In genomic region chr6:83371428-83371827, GRCh38 we compare ENCODE assay signal across 23 cellular contexts. TPM values are rescaled to one million over a fixed set of nuclear protein-coding genes. Genes with fewer than 3 reads are reported as not detected.
DNase-seq lines count a peak whose midpoint lies in the region; ATAC-seq and TF ChIP-seq lines count a peak whose summit lies in the region.
"Had no signal": no experiment of that assay in that cellular context is flagged by ENCODE, and none has a peak within 500 bp of the region (broad histone marks: within the 10 kb centered on the region; RNA-seq: fewer than 3 reads in every experiment).

No MANE protein-coding gene starts in this region.

- TF ChIP-seq CTCF in fibroblast of mammary gland (conservative IDR thresholded peaks at IDR 0.05; ENCODE audit: control insufficient read depth, insufficient read depth, low read depth, low read length) (no peak), nephron (IDR thresholded peaks at IDR 0.05; ENCODE audit: unreplicated experiment in 3 of 3) (no peak)

- H3K4me3 ChIP-seq in fibroblast of mammary gland (ENCODE audit: control insufficient read depth, low read depth, low read length), result no peak overlapping the region
- H3K4me3 ChIP-seq: testis had no signal

- no peaks in the 10 kb centered on the region for H3K36me3 Mint-ChIP-seq in nephron (ENCODE audit: low read depth)
- H3K36me3 Mint-ChIP-seq: stimulated activated effector memory CD8-positive, alpha-beta T cell treated with anti-CD3 and anti-CD28 coated beads, Interleukin-12 subunit alpha, Interleukin-12 subunit beta, amount 100 ng/mL, for 72 hours; T-cell had no signal

- peak overlapping the region in 2 of 3 experiments; percentile 63 to 93 for H3K27ac Mint-ChIP-seq in nephron
- H3K27ac Mint-ChIP-seq: activated naive CD8-positive, alpha-beta T cell treated with anti-CD3 and anti-CD28 coated beads, Interleukin-2, amount 50 U/mL, for 24 hours; activated T-helper 17 cell treated with anti-CD3 and anti-CD28 coated beads, Interleukin-2, amount 50 U/mL, for 72 hours; endodermal cell; stimulated activated effector memory CD8-positive, alpha-beta T cell treated with anti-CD3 and anti-CD28 coated beads, Interleukin-12 subunit alpha, Interleukin-12 subunit beta, amount 100 ng/mL, for 72 hours; T-cell had no signal

- DNase-seq in AG20443 (ENCODE audit: low spot score) (peak; percentile 18), amniotic stem cell (lab: John Stamatoyannopoulos, UW) (peak; percentile 42), fibroblast of mammary gland (ENCODE audit: low read depth) (peak; percentile 44), HT-29 (ENCODE audit: low spot score) (no peak), iPS-NIHi7 (ENCODE audit: extremely low spot score) (no peak)
- DNase-seq in effector CD4-positive, alpha-beta T cell, result no peak
- DNase-seq: activated CD4-positive, alpha-beta T cell treated with anti-CD3 and anti-CD28 coated beads for 4 hours; activated naive CD8-positive, alpha-beta T cell treated with anti-CD3 and anti-CD28 coated beads, Interleukin-2, amount 50 U/mL, for 24 hours; central memory CD4-positive, alpha-beta T cell; DMS79 treated with DMSO at 0.1 percent for 48 hours; endodermal cell; NCI-H1105 treated with DMSO at 0.1 percent for 48 hours; NCI-H748 treated with DMSO at 0.1 percent for 48 hours; right cardiac atrium; Right ventricle myocardium superior; T-cell; testis had no signal

- ATAC-seq in HG02571 (IDR thresholded peaks at IDR 0.05; ENCODE audit: unreplicated experiment), result no peak
- ATAC-seq: activated naive CD8-positive, alpha-beta T cell treated with anti-CD3 and anti-CD28 coated beads, Interleukin-2, amount 50 U/mL, for 24 hours; activated T-helper 17 cell treated with anti-CD3 and anti-CD28 coated beads, Interleukin-2, amount 50 U/mL, for 72 hours; left lobe of liver; right cardiac atrium; stimulated activated effector memory CD8-positive, alpha-beta T cell treated with anti-CD3 and anti-CD28 coated beads, Interleukin-12 subunit alpha, Interleukin-12 subunit beta, amount 100 ng/mL, for 72 hours; T-cell had no signal

- no peak overlapping the region for H3K4me3 Mint-ChIP-seq in nephron
- H3K4me3 Mint-ChIP-seq: activated naive CD8-positive, alpha-beta T cell treated with anti-CD3 and anti-CD28 coated beads, Interleukin-2, amount 50 U/mL, for 24 hours; activated T-helper 17 cell treated with anti-CD3 and anti-CD28 coated beads, Interleukin-2, amount 50 U/mL, for 72 hours; endodermal cell; stimulated activated effector memory CD8-positive, alpha-beta T cell treated with anti-CD3 and anti-CD28 coated beads, Interleukin-12 subunit alpha, Interleukin-12 subunit beta, amount 100 ng/mL, for 72 hours; T-cell had no signal

- H3K27me3 Mint-ChIP-seq in nephron (ENCODE audit: low read depth), result no peaks in the 10 kb centered on the region
- H3K27me3 Mint-ChIP-seq: activated naive CD8-positive, alpha-beta T cell treated with anti-CD3 and anti-CD28 coated beads, Interleukin-2, amount 50 U/mL, for 24 hours; activated T-helper 17 cell treated with anti-CD3 and anti-CD28 coated beads, Interleukin-2, amount 50 U/mL, for 72 hours had no signal

- no peaks in the 10 kb centered on the region for H3K9me3 Mint-ChIP-seq in nephron
- H3K9me3 Mint-ChIP-seq: activated naive CD8-positive, alpha-beta T cell treated with anti-CD3 and anti-CD28 coated beads, Interleukin-2, amount 50 U/mL, for 24 hours; activated T-helper 17 cell treated with anti-CD3 and anti-CD28 coated beads, Interleukin-2, amount 50 U/mL, for 72 hours; endodermal cell; stimulated activated effector memory CD8-positive, alpha-beta T cell treated with anti-CD3 and anti-CD28 coated beads, Interleukin-12 subunit alpha, Interleukin-12 subunit beta, amount 100 ng/mL, for 72 hours had no signal

- peaks cover 32% of the 10 kb centered on the region for H3K4me1 Mint-ChIP-seq in nephron
- H3K4me1 Mint-ChIP-seq: activated naive CD8-positive, alpha-beta T cell treated with anti-CD3 and anti-CD28 coated beads, Interleukin-2, amount 50 U/mL, for 24 hours; activated T-helper 17 cell treated with anti-CD3 and anti-CD28 coated beads, Interleukin-2, amount 50 U/mL, for 72 hours; endodermal cell; stimulated activated effector memory CD8-positive, alpha-beta T cell treated with anti-CD3 and anti-CD28 coated beads, Interleukin-12 subunit alpha, Interleukin-12 subunit beta, amount 100 ng/mL, for 72 hours; T-cell had no signal

RNA-seq across cellular contexts. Expression of gene ME1, which starts 59.4 kb away (rescaled TPM):
- total RNA-seq in HT-29 (2014; rRNA removed; shearing (Covaris generic)), result 8.9 and 10.5 TPM in 2 replicates
- total RNA-seq: OCI-LY7 had no signal

Comparison
In these comparisons a context has a peak if more than half of its experiments do, and no peak if none do; other contexts are left out.
1. DNase-seq: peak in AG20443 (single experiment), amniotic stem cell (single experiment) and fibroblast of mammary gland (single experiment); none in HT-29 (single experiment), iPS-NIHi7 (single experiment) and effector CD4-positive, alpha-beta T cell (single experiment).